Comparison of ENCODE assay signal across 13 cellular contexts in genomic region chr17:56424543-56425044, GRCh38.
"Had no signal": no experiment of that assay in that cellular context is flagged by ENCODE, and none has a peak within 500 bp of the region (broad histone marks: within the 10 kb centered on the region; RNA-seq: fewer than 3 reads in every experiment).

No MANE protein-coding gene starts in this region.

- H3K4me3 ChIP-seq: cardiac muscle cell, gastrocnemius medialis, right atrium auricular region, smooth muscle cell, transverse colon had no signal

- H3K36me3 Mint-ChIP-seq: natural killer cell had no signal

- H3K27ac Mint-ChIP-seq: natural killer cell; T-helper 1 cell treated with Interleukin-12 subunit alpha and Interleukin-12 subunit beta and Interleukin-4 antibody, amounts not matched to agents 30 μg/mL and 1 μg/mL, for 36 hours had no signal

- H3K36me3 ChIP-seq: cardiac muscle cell, gastrocnemius medialis, right atrium auricular region, transverse colon had no signal

- H3K4me2 ChIP-seq: smooth muscle cell had no signal

- DNase-seq: activated CD4-positive, alpha-beta T cell treated with anti-CD3 and anti-CD28 coated beads, Interleukin-2, amount 50 U/mL, for 4 hours; gastrocnemius medialis; islet precursor cell; mammary epithelial cell; natural killer cell; substantia nigra; transverse colon had no signal

- H3K4me1 ChIP-seq: gastrocnemius medialis, right atrium auricular region, transverse colon had no signal

- H3K9me3 Mint-ChIP-seq: natural killer cell; T-helper 1 cell treated with Interleukin-12 subunit alpha and Interleukin-12 subunit beta and Interleukin-4 antibody, amounts not matched to agents 30 μg/mL and 1 μg/mL, for 36 hours had no signal

- H3K4me3 Mint-ChIP-seq: natural killer cell; T-helper 1 cell treated with Interleukin-12 subunit alpha and Interleukin-12 subunit beta and Interleukin-4 antibody, amounts not matched to agents 30 μg/mL and 1 μg/mL, for 36 hours had no signal

- H3K27me3 ChIP-seq: cardiac muscle cell, gastrocnemius medialis, right atrium auricular region, transverse colon had no signal

- H3K4me1 Mint-ChIP-seq: natural killer cell had no signal

- H3K27ac ChIP-seq: cardiac muscle cell, gastrocnemius medialis, right atrium auricular region, transverse colon had no signal

- ATAC-seq: gastrocnemius medialis, left lobe of liver, natural killer cell, SK-N-SH treated with all-trans-retinoic acid at 6 μM for 48 hours had no signal
